Comparison of ENCODE assay signal across 20 cellular contexts in the genomic region with DNA sequence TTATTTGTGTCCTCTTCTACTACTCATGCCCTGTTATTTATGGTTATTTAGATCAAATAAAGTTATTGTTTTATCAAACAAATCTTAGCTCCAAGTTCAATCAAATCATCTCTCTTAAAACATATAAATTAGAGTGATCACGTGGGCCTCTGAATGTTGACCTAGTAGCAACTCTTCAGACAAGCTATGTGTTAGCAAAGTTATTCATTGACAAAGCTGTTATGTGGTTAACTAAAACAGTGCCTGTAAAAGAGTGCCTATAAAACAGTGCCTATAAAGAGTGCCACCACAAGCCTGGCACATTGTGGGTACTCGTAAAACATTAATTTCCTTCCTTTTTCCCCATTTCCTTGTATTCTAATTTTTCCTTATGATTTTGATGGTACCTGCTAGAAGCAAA.
"Had no signal": no experiment of that assay in that cellular context is flagged by ENCODE, and none has a peak within 500 bp of the region (broad histone marks: within the 10 kb centered on the region; RNA-seq: fewer than 3 reads in every experiment).

No MANE protein-coding gene starts in this region.

- H3K27ac Mint-ChIP-seq: activated naive CD8-positive, alpha-beta T cell treated with anti-CD3 and anti-CD28 coated beads, Interleukin-2, amount 10 ng/mL, durations not matched to agents 7 days and 5 days; stimulated activated memory B cell treated with anti-CD40 and anti-IgM and Interleukin-4, amounts not matched to agents 10 μg/mL and 1 μg/mL and 100 μg/mL, for 72 hours; T-helper 1 cell treated with Interleukin-12 subunit alpha and Interleukin-12 subunit beta and Interleukin-4 antibody, amounts not matched to agents 30 μg/mL and 1 μg/mL, for 36 hours had no signal

- H3K4me1 Mint-ChIP-seq: activated naive CD8-positive, alpha-beta T cell treated with anti-CD3 and anti-CD28 coated beads, Interleukin-2, amount 10 ng/mL, durations not matched to agents 7 days and 5 days; stimulated activated memory B cell treated with anti-CD40 and anti-IgM and Interleukin-4, amounts not matched to agents 10 μg/mL and 1 μg/mL and 100 μg/mL, for 72 hours had no signal

- H3K4me3 ChIP-seq: heart right ventricle, stomach, suprapubic skin, tibial nerve, uterus had no signal

- H3K4me1 ChIP-seq: heart right ventricle, stomach, suprapubic skin, tibial nerve, uterus had no signal

- H3K27me3 ChIP-seq: heart right ventricle, stomach, suprapubic skin, tibial nerve, uterus had no signal

- H3K9me3 ChIP-seq: heart right ventricle, stomach, suprapubic skin, tibial nerve, uterus had no signal

- H3K36me3 ChIP-seq: heart right ventricle, stomach, suprapubic skin, tibial nerve, uterus had no signal

- H3K36me3 Mint-ChIP-seq: activated naive CD8-positive, alpha-beta T cell treated with anti-CD3 and anti-CD28 coated beads, Interleukin-2, amount 10 ng/mL, durations not matched to agents 7 days and 5 days; stimulated activated memory B cell treated with anti-CD40 and anti-IgM and Interleukin-4, amounts not matched to agents 10 μg/mL and 1 μg/mL and 100 μg/mL, for 72 hours had no signal

- DNase-seq: activated CD4-positive, alpha-beta T cell treated with anti-CD3 and anti-CD28 coated beads for 4 hours; activated CD4-positive, alpha-beta T cell treated with anti-CD3 and anti-CD28 coated beads, Interleukin-2, amount 50 U/mL, for 48 hours; activated CD4-positive, CD25-positive, alpha-beta regulatory T cell; activated naive CD4-positive, alpha-beta T cell treated with Interleukin-2 at 50 U/mL for 16 hours; activated naive CD8-positive, alpha-beta T cell treated with anti-CD3 and anti-CD28 coated beads, Interleukin-2, amount 10 ng/mL, durations not matched to agents 7 days and 5 days; activated T-cell treated with anti-CD3 and anti-CD28 coated beads, Interleukin-2, amount 50 U/mL, for 48 hours; amygdala; cerebellar nuclear complex; heart right ventricle; nucleus accumbens; small intestine; stomach; T1000; uterus had no signal

- ATAC-seq: heart right ventricle; sciatic nerve; stimulated activated memory B cell treated with anti-CD40 and anti-IgM and Interleukin-4, amounts not matched to agents 10 μg/mL and 1 μg/mL and 100 μg/mL, for 72 hours had no signal

- H3K27ac ChIP-seq: epithelial cell of prostate, heart right ventricle, stomach, suprapubic skin, tibial nerve, uterus had no signal

- H3K27me3 Mint-ChIP-seq: activated naive CD8-positive, alpha-beta T cell treated with anti-CD3 and anti-CD28 coated beads, Interleukin-2, amount 10 ng/mL, durations not matched to agents 7 days and 5 days; stimulated activated memory B cell treated with anti-CD40 and anti-IgM and Interleukin-4, amounts not matched to agents 10 μg/mL and 1 μg/mL and 100 μg/mL, for 72 hours had no signal

- H3K4me3 Mint-ChIP-seq: activated naive CD8-positive, alpha-beta T cell treated with anti-CD3 and anti-CD28 coated beads, Interleukin-2, amount 10 ng/mL, durations not matched to agents 7 days and 5 days; stimulated activated memory B cell treated with anti-CD40 and anti-IgM and Interleukin-4, amounts not matched to agents 10 μg/mL and 1 μg/mL and 100 μg/mL, for 72 hours; T-helper 1 cell treated with Interleukin-12 subunit alpha and Interleukin-12 subunit beta and Interleukin-4 antibody, amounts not matched to agents 30 μg/mL and 1 μg/mL, for 36 hours had no signal
